ENCODE assay signal across 9 cellular contexts in the genomic region with DNA sequence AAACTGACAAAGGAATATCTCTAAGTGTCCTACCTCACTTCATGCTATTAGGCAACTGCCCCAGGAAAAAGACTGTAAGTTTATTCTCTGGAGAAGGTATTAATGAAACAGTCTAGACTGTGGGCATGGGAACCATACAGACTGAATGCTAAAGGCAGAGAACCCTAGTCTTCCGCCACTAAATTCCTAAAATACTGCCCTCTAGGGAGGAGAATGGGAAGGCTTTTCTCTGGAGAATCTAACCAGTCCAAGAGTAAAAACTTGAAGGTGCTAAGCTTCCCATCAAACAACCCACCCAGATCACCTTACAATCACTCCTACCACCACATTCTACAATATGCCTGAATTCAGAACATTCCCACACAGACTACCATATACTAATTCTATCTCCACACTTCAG. TPM values are rescaled to one million over a fixed set of nuclear protein-coding genes. Genes with fewer than 3 reads are reported as not detected.
DNase-seq lines count a peak whose midpoint lies in the region; ATAC-seq, FAIRE-seq and TF ChIP-seq lines count a peak whose summit lies in the region.
"Had no signal": no experiment of that assay in that cellular context is flagged by ENCODE, and none has a peak within 500 bp of the region (broad histone marks: within the 10 kb centered on the region; RNA-seq: fewer than 3 reads in every experiment).

No MANE protein-coding gene starts in this region.

- H3K9me3 Mint-ChIP-seq in activated naive CD8-positive, alpha-beta T cell treated with anti-CD3 and anti-CD28 coated beads, Interleukin-2, amount 50 U/mL, for 24 hours: no peaks in the 10 kb centered on the region

- H3K36me3 ChIP-seq in RWPE2 (ENCODE audit: low read depth) (peaks cover 23% of the 10 kb centered on the region), hepatocyte (replicated peaks; ENCODE audit: insufficient read depth, low read depth) (no peaks in the 10 kb centered on the region)

- TF ChIP-seq CTCF in AG09309 (IDR thresholded peaks at IDR 0.05; ENCODE audit: control insufficient read depth, insufficient read depth, low read depth, low read length, missing control alignments): peak; percentile 43
- TF ChIP-seq CTCF in RWPE2 (IDR thresholded peaks at IDR 0.05; ENCODE audit: poor library complexity, severe bottlenecking): peak; percentile 73
- TF ChIP-seq CTCF in hepatocyte (IDR thresholded peaks at IDR 0.05; ENCODE audit: poor library complexity): peak; percentile 41

- H3K36me3 Mint-ChIP-seq in activated naive CD8-positive, alpha-beta T cell treated with anti-CD3 and anti-CD28 coated beads, Interleukin-2, amount 50 U/mL, for 24 hours (ENCODE audit: low read depth): peaks cover 11% of the 10 kb centered on the region

- no peaks in the 10 kb centered on the region for H3K9me3 ChIP-seq in RWPE2 (ENCODE audit: severe bottlenecking)
- H3K9me3 ChIP-seq in hepatocyte (ENCODE audit: low read depth): no peaks in the 10 kb centered on the region

- no peak for ATAC-seq in RWPE2 (ENCODE audit: low read depth)
- ATAC-seq in HG02852 (IDR thresholded peaks at IDR 0.05; ENCODE audit: unreplicated experiment): no peak
- ATAC-seq in activated naive CD8-positive, alpha-beta T cell treated with anti-CD3 and anti-CD28 coated beads, Interleukin-2, amount 50 U/mL, for 24 hours: no peak
- no peak for ATAC-seq in GM21786 (IDR thresholded peaks at IDR 0.05; ENCODE audit: unreplicated experiment)

- no peak overlapping the region for H3K4me3 Mint-ChIP-seq in activated naive CD8-positive, alpha-beta T cell treated with anti-CD3 and anti-CD28 coated beads, Interleukin-2, amount 50 U/mL, for 24 hours

- H3K27me3 Mint-ChIP-seq in activated naive CD8-positive, alpha-beta T cell treated with anti-CD3 and anti-CD28 coated beads, Interleukin-2, amount 50 U/mL, for 24 hours: no peaks in the 10 kb centered on the region

- WGBS in hepatocyte (ENCODE audit: low lambda C conversion rate, missing lambda C conversion rate): 45% methylated on average over 1 of the region's 1 CpG

- H3K27ac ChIP-seq in RWPE2 (ENCODE audit: poor library complexity, severe bottlenecking): no peak overlapping the region
- H3K27ac ChIP-seq in hepatocyte: no peak overlapping the region

- no peak overlapping the region for H2AFZ ChIP-seq in hepatocyte

- H3K4me2 ChIP-seq in hepatocyte: no peak overlapping the region

- DNase-seq in AG09309 (ENCODE audit: low read depth): no peak
- no peak for DNase-seq in GM18507 (ENCODE audit: extremely low spot score, insufficient read length, low read depth)
- no peak for DNase-seq in RWPE2 (ENCODE audit: low spot score)
- DNase-seq in hepatocyte (ENCODE audit: low spot score): peak; percentile 19
- DNase-seq in GM19238 (ENCODE audit: insufficient read length, low spot score): no peak
- DNase-seq in activated naive CD8-positive, alpha-beta T cell treated with anti-CD3 and anti-CD28 coated beads, Interleukin-2, amount 50 U/mL, for 24 hours: no peak
- DNase-seq: activated CD4-positive, alpha-beta T cell treated with anti-CD3 and anti-CD28 coated beads, Interleukin-2, amount 50 U/mL, for 1 hour had no signal

- peaks cover 19% of the 10 kb centered on the region for H3K4me1 ChIP-seq in RWPE2 (ENCODE audit: insufficient read depth, poor library complexity, severe bottlenecking)
- H3K4me1 ChIP-seq in hepatocyte (ENCODE audit: insufficient read depth): no peaks in the 10 kb centered on the region

- H3K9me2 ChIP-seq in hepatocyte (replicated peaks; ENCODE audit: insufficient read depth): no peaks in the 10 kb centered on the region

- FAIRE-seq in GM18507 (lab: Jason Lieb, UNC): peak; percentile 29

- peaks cover 29% of the 10 kb centered on the region for H3K4me1 Mint-ChIP-seq in activated naive CD8-positive, alpha-beta T cell treated with anti-CD3 and anti-CD28 coated beads, Interleukin-2, amount 50 U/mL, for 24 hours

- no peak overlapping the region for H3K4me3 ChIP-seq in AG09309 (ENCODE audit: control insufficient read depth, low read depth, low read length)
- H3K4me3 ChIP-seq in RWPE2 (ENCODE audit: severe bottlenecking): no peak overlapping the region
- no peak overlapping the region for H3K4me3 ChIP-seq in hepatocyte

- peaks cover 25% of the 10 kb centered on the region for H3K79me2 ChIP-seq in hepatocyte

- H3K27me3 ChIP-seq in RWPE2 (ENCODE audit: insufficient read depth, poor library complexity, severe bottlenecking): no peaks in the 10 kb centered on the region
- no peaks in the 10 kb centered on the region for H3K27me3 ChIP-seq in hepatocyte

- no peaks in the 10 kb centered on the region for H4K20me1 ChIP-seq in hepatocyte (ENCODE audit: insufficient read depth, poor library complexity, severe bottlenecking)

- H3K27ac Mint-ChIP-seq in activated naive CD8-positive, alpha-beta T cell treated with anti-CD3 and anti-CD28 coated beads, Interleukin-2, amount 50 U/mL, for 24 hours: no peak overlapping the region

RNA-seq across cellular contexts. Expression of a gene that starts 3.4 kb away (rescaled TPM):
- 16.6 and 18.1 TPM in 2 replicates for total RNA-seq in hepatocyte
- polyA plus RNA-seq in hepatocyte: 6.6 and 6.7 TPM in 2 replicates

RNA-seq across cellular contexts. Expression of a gene that starts 43.8 kb away (rescaled TPM):
- total RNA-seq in hepatocyte: 6.1 and 11.9 TPM in 2 replicates
- 9.5 and 9.6 TPM in 2 replicates for polyA plus RNA-seq in hepatocyte
